ENCODE assay signal across 21 cellular contexts in the genomic region with DNA sequence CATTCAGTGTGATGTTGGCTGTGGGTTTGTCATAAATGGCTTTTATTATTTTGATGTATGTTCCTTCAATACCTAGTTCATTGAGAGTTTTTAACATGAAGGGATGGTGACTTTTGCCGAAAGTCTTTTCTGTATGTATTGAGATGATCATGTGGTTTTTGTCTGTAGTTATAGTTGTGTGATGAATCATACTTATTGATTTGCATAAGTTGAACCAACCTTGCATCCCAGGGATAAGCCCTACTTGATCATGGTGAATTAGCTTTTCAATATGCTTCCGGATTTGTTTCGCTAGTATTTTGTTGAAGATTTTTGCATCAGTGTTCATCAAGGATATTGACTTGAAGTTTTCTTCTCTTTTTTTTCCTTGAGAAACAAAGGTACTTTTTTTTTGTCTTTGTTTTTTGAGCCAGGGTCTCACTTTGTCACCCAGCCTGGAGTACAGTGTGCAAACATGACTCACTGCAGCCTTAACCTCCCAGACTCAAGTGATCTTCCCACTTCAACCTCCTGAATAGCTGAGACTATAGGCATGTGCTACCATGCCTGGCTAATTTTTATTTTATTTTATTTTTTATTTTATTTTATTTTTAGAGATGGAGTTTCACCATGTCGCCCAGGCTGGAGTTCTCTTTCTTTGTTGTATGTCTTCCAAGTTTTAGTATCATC.
DNase-seq lines count a peak whose midpoint lies in the region; ATAC-seq, FAIRE-seq and TF ChIP-seq lines count a peak whose summit lies in the region.
"Had no signal": no experiment of that assay in that cellular context is flagged by ENCODE, and none has a peak within 500 bp of the region (broad histone marks: within the 10 kb centered on the region; RNA-seq: fewer than 3 reads in every experiment).

No MANE protein-coding gene starts in this region.

- DNase-seq in DMS53 (lab: John Stamatoyannopoulos, UW) (peak; percentile 29), DMS53 treated with DMSO at 0.1 percent for 48 hours (lab: John Stamatoyannopoulos, UW; ENCODE audit: unreplicated experiment) (no peak), GM18507 (ENCODE audit: extremely low spot score, insufficient read length, low read depth) (no peak), PC-3 (no peak), fibroblast of mammary gland (ENCODE audit: low read depth) (peak; percentile 3), sciatic nerve (ENCODE audit: low spot score) (no peak), glomerular visceral epithelial cell (ENCODE audit: extremely low spot score) (no peak)
- DNase-seq in activated T-cell treated with anti-CD3 and anti-CD28 coated beads, Interleukin-2, amount 50 U/mL, for 72 hours, result no peak
- DNase-seq: AML-193; CD4-positive, alpha-beta T cell; DMS153; DND-41; EL; H7; HFFc6 had no signal

- H3K4me3 ChIP-seq in PC-3 (ENCODE audit: low read length), result no peak overlapping the region
- no peak overlapping the region for H3K4me3 ChIP-seq in fibroblast of mammary gland (ENCODE audit: control insufficient read depth, low read depth, low read length)
- H3K4me3 ChIP-seq: A549, GM23338 had no signal

- no peaks in the 10 kb centered on the region for H3K27me3 Mint-ChIP-seq in activated T-cell treated with anti-CD3 and anti-CD28 coated beads, Interleukin-2, amount 50 U/mL, for 72 hours (ENCODE audit: low read depth)
- H3K27me3 Mint-ChIP-seq: CD4-positive, alpha-beta T cell had no signal

- H3K27ac Mint-ChIP-seq in activated T-cell treated with anti-CD3 and anti-CD28 coated beads, Interleukin-2, amount 50 U/mL, for 72 hours, result no peak overlapping the region
- H3K27ac Mint-ChIP-seq: CD4-positive, alpha-beta T cell; GM23338; HFFc6 had no signal

- peaks cover 44% of the 10 kb centered on the region; the same call in 1 of the 2 replicates for H4K20me1 ChIP-seq in PC-3 (ENCODE audit: low read length)

- H3K4me1 ChIP-seq in PC-3 (ENCODE audit: insufficient read depth, low read length), result no peaks in the 10 kb centered on the region
- H3K4me1 ChIP-seq: A549 had no signal

- FAIRE-seq in GM18507 (lab: Jason Lieb, UNC), result peak; percentile 21
- FAIRE-seq: A549, GM12891 had no signal

- peaks cover 13% of the 10 kb centered on the region for H3K4me1 Mint-ChIP-seq in activated T-cell treated with anti-CD3 and anti-CD28 coated beads, Interleukin-2, amount 50 U/mL, for 72 hours (ENCODE audit: low read depth)
- H3K4me1 Mint-ChIP-seq: GM23338 had no signal

- no peak overlapping the region for H3K4me2 ChIP-seq in PC-3 (ENCODE audit: low read length)
- H3K4me2 ChIP-seq: A549, GM23338 had no signal

- POLR2A ChIA-PET in PC-3 (lab: Charles Lee; ENCODE audit: unreplicated experiment), result no interaction called here

- peaks cover 97% of the 10 kb centered on the region for H3K79me2 ChIP-seq in PC-3 (ENCODE audit: low read length)

- H3F3A ChIP-seq in PC-3 (ENCODE audit: low read length, unreplicated experiment), result no peaks in the 10 kb centered on the region

- no peaks in the 10 kb centered on the region for H3K27me3 ChIP-seq in PC-3 (ENCODE audit: low read length)

- TF ChIP-seq CTCF in PC-3 (conservative IDR thresholded peaks at IDR 0.05; ENCODE audit: low read depth, low read length), result no peak
- no peak for TF ChIP-seq CTCF in fibroblast of mammary gland (conservative IDR thresholded peaks at IDR 0.05; ENCODE audit: control insufficient read depth, insufficient read depth, low read depth, low read length)

- no peak overlapping the region for H3K9ac ChIP-seq in PC-3 (ENCODE audit: low read length)

- H3K9me2 ChIP-seq in PC-3 (replicated peaks; ENCODE audit: low read length), result no peaks in the 10 kb centered on the region

- H3K36me3 Mint-ChIP-seq in activated T-cell treated with anti-CD3 and anti-CD28 coated beads, Interleukin-2, amount 50 U/mL, for 72 hours (ENCODE audit: insufficient read depth in 2 of 2), result peaks cover 11 to 15% of the 10 kb centered on the region in 2 donors

- intact Hi-C loops in PC-3 (cut with micrococcal nuclease), result no loop called here
- intact Hi-C loops in sciatic nerve (cut with DNase I), result no loop called here

- no peak overlapping the region for H3K27ac ChIP-seq in PC-3 (ENCODE audit: low read length)
- H3K27ac ChIP-seq: 22Rv1, A549, C4-2B had no signal

- no peak overlapping the region for H2AFZ ChIP-seq in PC-3 (ENCODE audit: low read length)
- H2AFZ ChIP-seq: GM23338 had no signal

- no TSS peak for BruUV-seq in PC-3 (replicated peaks; lab: Mats Ljungman, UMichigan)

- ATAC-seq in PC-3 (0 out of 2 replicates have a peak, but pooled peaks have one; percentile 35), sciatic nerve (no peak)
- no peak for ATAC-seq in activated T-cell treated with anti-CD3 and anti-CD28 coated beads, Interleukin-2, amount 50 U/mL, for 72 hours (replicated peaks in 1 of 2)
- ATAC-seq: A549, GM23338, HCT116 had no signal

- CTCF ChIA-PET in PC-3 (lab: Charles Lee), result no interaction called here

- no peaks in the 10 kb centered on the region for H3K36me3 ChIP-seq in PC-3 (ENCODE audit: low read depth, low read length)

- H3K9me3 ChIP-seq in PC-3 (ENCODE audit: low read length), result 0 out of 2 replicates have a peak, but pooled peaks cover 2% of the 10 kb centered on the region
- H3K9me3 ChIP-seq: A549 had no signal

- H3K9me3 Mint-ChIP-seq in activated T-cell treated with anti-CD3 and anti-CD28 coated beads, Interleukin-2, amount 50 U/mL, for 72 hours, result peaks cover 3% of the 10 kb centered on the region in 2 donors
- H3K9me3 Mint-ChIP-seq: HFFc6 had no signal

- no peak overlapping the region for H3K4me3 Mint-ChIP-seq in activated T-cell treated with anti-CD3 and anti-CD28 coated beads, Interleukin-2, amount 50 U/mL, for 72 hours
- H3K4me3 Mint-ChIP-seq: CD4-positive, alpha-beta T cell; GM23338; HFFc6 had no signal

Comparison
In these comparisons a context has a peak if more than half of its experiments do, and no peak if none do; other contexts are left out.
1. DNase-seq: peak in DMS53 (single experiment) and fibroblast of mammary gland (single experiment); none in DMS53 treated with DMSO at 0.1 percent for 48 hours (single experiment), GM18507 (single experiment), PC-3 (single experiment), activated T-cell treated with anti-CD3 and anti-CD28 coated beads, Interleukin-2, amount 50 U/mL, for 72 hours (0 of 2), sciatic nerve (single experiment) and glomerular visceral epithelial cell (single experiment).